Comparison of ENCODE assay signal across 8 cellular contexts in genomic region chr4:2930821-2931764, GRCh38. TPM values are rescaled to one million over a fixed set of nuclear protein-coding genes. Genes with fewer than 3 reads are reported as not detected.
DNase-seq lines count a peak whose midpoint lies in the region; ATAC-seq, FAIRE-seq and TF ChIP-seq lines count a peak whose summit lies in the region.

No MANE protein-coding gene starts in this region.

- TF ChIP-seq EP300 in HepG2 (IDR thresholded peaks at IDR 0.05; ENCODE audit: low read depth in 2 of 2, low read length in 2 of 2) (no peak), HepG2 (CRISPR knock-in tag; IDR thresholded peaks at IDR 0.05; ENCODE audit: borderline replicate concordance) (no peak)

- in situ Hi-C loops in HepG2 (cut with HindIII; ENCODE audit: extremely low pct_ligation_motif_present, low pct_unique_long_range_greater_than_20kb), result no loop called here

- ATAC-seq in HepG2 (peak; percentile 19), HG03520 (IDR thresholded peaks at IDR 0.05; ENCODE audit: unreplicated experiment) (no peak)

- H3K4me2 ChIP-seq in HepG2 (ENCODE audit: low read depth, low read length), result no peak overlapping the region

- H3K4me3 ChIP-seq in HepG2 (replicated peaks in 1 of 3; ENCODE audit: insufficient read depth in 1 of 3, low read depth in 2 of 3, low read length in 3 of 3) (no peak overlapping the region), urinary bladder (ENCODE audit: low read depth, low read length) (no peak overlapping the region)

- H3K4me1 Mint-ChIP-seq in activated naive CD8-positive, alpha-beta T cell treated with anti-CD3 and anti-CD28 coated beads for 36 hours, result peaks cover 16% of the 10 kb centered on the region

- 0 out of 2 replicates have a peak, but pooled peaks have one; percentile 6 for TF ChIP-seq CTCF in HepG2 (CRISPR knock-in tag; IDR thresholded peaks at IDR 0.05)

- BruUV-seq in HepG2 (replicated peaks; lab: Mats Ljungman, UMichigan), result TSS peak; percentile 48

- intact Hi-C loops in HepG2 (cut with micrococcal nuclease; ENCODE audit: unreplicated experiment), result loop anchor here (10.0 kb wide), 1 partner anchor 66 kb away; no protein-coding TSS in a partner anchor

- H3K36me3 ChIP-seq in HepG2 (replicated peaks in 1 of 2; ENCODE audit: control insufficient read depth in 1 of 2, insufficient read depth in 2 of 2, low read length in 2 of 2) (peaks cover 22 to 34% of the 10 kb centered on the region in 2 experiments), urinary bladder (ENCODE audit: insufficient read depth) (peaks cover under 1% of the 10 kb centered on the region)

- FAIRE-seq in HepG2 (lab: Jason Lieb, UNC), result no peak
- FAIRE-seq in urothelium cell line (lab: Jason Lieb, UNC), result no peak

- no peaks in the 10 kb centered on the region; a peak in 1 of 5 replicates for H3K27me3 ChIP-seq in HepG2 (ENCODE audit: control insufficient read depth in 1 of 2, insufficient read depth in 2 of 2, low read length in 2 of 2)

- DNase-seq in activated effector memory CD4-positive, alpha-beta T cell treated with anti-CD3 and anti-CD28 coated beads, Interleukin-2, amount 50 U/mL, for 16 hours, result peak; percentile 64
- no peak for DNase-seq in activated effector memory CD4-positive, alpha-beta T cell treated with Interleukin-2 at 50 U/mL for 16 hours
- DNase-seq in activated naive CD8-positive, alpha-beta T cell treated with anti-CD3 and anti-CD28 coated beads for 36 hours, result no peak
- no peak for DNase-seq in HepG2 (ENCODE audit: low spot score)
- no peak for DNase-seq in urothelium cell line (ENCODE audit: low spot score)
- no peak for DNase-seq in HEK293T (ENCODE audit: extremely low spot score)

- no peak overlapping the region for H3K9ac ChIP-seq in HepG2 (ENCODE audit: insufficient read depth, low read depth, low read length)

- H2AFZ ChIP-seq in HepG2 (ENCODE audit: low read length), result no peak overlapping the region

- H3K27ac Mint-ChIP-seq in activated naive CD8-positive, alpha-beta T cell treated with anti-CD3 and anti-CD28 coated beads for 36 hours, result peak overlapping the region; percentile 97

- POLR2A ChIA-PET in HepG2 (lab: Yijun Ruan, JAX), result interaction anchor here (1.2 kb wide), 1 partner anchor 13 kb away, joined by 5 read pairs; no protein-coding TSS in a partner anchor
- POLR2A ChIA-PET in HEK293T (lab: Yijun Ruan, JAX), result no interaction called here

- 96% methylated on average over 21 of the region's 44 CpGs for WGBS in HepG2 (ENCODE audit: low lambda C conversion rate)
- WGBS in urinary bladder, result 75% methylated on average over 44 of the region's 44 CpGs

- TF ChIP-seq POLR2A in HepG2 (IDR thresholded peaks at IDR 0.05; ENCODE audit: insufficient read depth in 1 of 2, low read depth in 2 of 2, low read length in 2 of 2), result no peak

- no peaks in the 10 kb centered on the region for H3K9me3 Mint-ChIP-seq in activated naive CD8-positive, alpha-beta T cell treated with anti-CD3 and anti-CD28 coated beads for 36 hours

- CTCF ChIA-PET in HepG2 (lab: Yijun Ruan, JAX; ENCODE audit: low intra/inter-chr PET ratio, low total read pairs), result no interaction called here
- CTCF ChIA-PET in HEK293T (lab: Yijun Ruan, JAX), result no interaction called here

- peaks cover 32% of the 10 kb centered on the region for H3K36me3 Mint-ChIP-seq in activated naive CD8-positive, alpha-beta T cell treated with anti-CD3 and anti-CD28 coated beads for 36 hours

- H4K20me1 ChIP-seq in HepG2 (ENCODE audit: insufficient read depth, low read length), result no peaks in the 10 kb centered on the region

- H3K27ac ChIP-seq in HepG2 (ENCODE audit: extremely low read length, insufficient read depth, low read length) (peak overlapping the region; percentile 22), urinary bladder (ENCODE audit: low read depth) (peak overlapping the region; percentile 57)

- no peaks in the 10 kb centered on the region for H3K9me3 ChIP-seq in HepG2 (ENCODE audit: low read length)

- no peaks in the 10 kb centered on the region for H3K27me3 Mint-ChIP-seq in activated naive CD8-positive, alpha-beta T cell treated with anti-CD3 and anti-CD28 coated beads for 36 hours

- TF ChIP-seq RAD21 in HepG2 (CRISPR knock-in tag; IDR thresholded peaks at IDR 0.05), result no peak

- peak overlapping the region; percentile 92 for H3K4me3 Mint-ChIP-seq in activated naive CD8-positive, alpha-beta T cell treated with anti-CD3 and anti-CD28 coated beads for 36 hours

- H3K79me2 ChIP-seq in HepG2 (ENCODE audit: insufficient read depth, low read length), result peaks cover 10% of the 10 kb centered on the region

- peaks cover 30% of the 10 kb centered on the region for H3K4me1 ChIP-seq in HepG2 (ENCODE audit: insufficient read depth, low read length)
- no peaks in the 10 kb centered on the region for H3K4me1 ChIP-seq in urinary bladder (ENCODE audit: insufficient read depth)

TF ChIP-seq in HepG2, 621 proteins besides CTCF, POLR2A, EP300 and RAD21 (continues in another document):
- TF ChIP-seq BHLHE40 (IDR thresholded peaks at IDR 0.05; ENCODE audit: low read length) (no peak), NR2F1 (CRISPR knock-in tag; IDR thresholded peaks at IDR 0.05) (no peak), ZNF446 (CRISPR knock-in tag; IDR thresholded peaks at IDR 0.05) (no peak), KDM2A (CRISPR knock-in tag; IDR thresholded peaks at IDR 0.05; ENCODE audit: borderline replicate concordance, low read depth) (peak; percentile 5; the same call in 1 of the 2 replicates), ZNF83 (CRISPR knock-in tag; IDR thresholded peaks at IDR 0.05; ENCODE audit: borderline replicate concordance) (no peak), ZFY (CRISPR knock-in tag; IDR thresholded peaks at IDR 0.05) (no peak)

TF ChIP-seq in HEK293T, 16 proteins besides CTCF, POLR2A, EP300 and RAD21 (continues in another document):
- TF ChIP-seq FOXM1 (IDR thresholded peaks at IDR 0.05; ENCODE audit: borderline replicate concordance) (no peak), HDGF (IDR thresholded peaks at IDR 0.05; ENCODE audit: borderline replicate concordance) (no peak), LEF1 (IDR thresholded peaks at IDR 0.05; ENCODE audit: borderline replicate concordance) (no peak), L3MBTL2 (conservative IDR thresholded peaks at IDR 0.05) (no peak), CTBP1 (IDR thresholded peaks at IDR 0.05; ENCODE audit: borderline replicate concordance) (no peak), ELF4 (IDR thresholded peaks at IDR 0.05) (no peak), ZNF384 (IDR thresholded peaks at IDR 0.05) (no peak), BHLHE40 (IDR thresholded peaks at IDR 0.05; ENCODE audit: borderline replicate concordance) (no peak)

RNA-seq across cellular contexts. Expression of gene NOP14, which starts 32.1 kb away (rescaled TPM):
- 100 to 1,000 TPM in 1 of 2 experiments, 10 to 100 TPM in 1; 99.1 to 102 TPM for total RNA-seq in activated naive CD8-positive, alpha-beta T cell treated with anti-CD3 and anti-CD28 coated beads for 36 hours
- 47.9 and 63.4 TPM in 2 replicates for total RNA-seq in HepG2 (2016; rRNA removed; fragmentation: Illumina TruSeq; extraction: Trizol)
- total RNA-seq in HepG2 (2016; cell fraction: cytosol; rRNA removed; fragmentation: Illumina TruSeq; extraction: Trizol; ENCODE audit: low read depth), result 11.5 and 13.9 TPM in 2 replicates
- total RNA-seq in HepG2 (2016; cell fraction: insoluble cytoplasmic fraction; rRNA removed; fragmentation: Illumina TruSeq; extraction: Trizol), result 48.3 and 54.0 TPM in 2 replicates
- total RNA-seq in HepG2 (2016; cell fraction: membrane; rRNA removed; fragmentation: Illumina TruSeq; extraction: Trizol), result 23.0 and 27.1 TPM in 2 replicates
- 25.4 and 26.5 TPM in 2 replicates for total RNA-seq in HepG2 (2016; cell fraction: nucleus; rRNA removed; fragmentation: Illumina TruSeq; extraction: Trizol)
- 6.8 and 6.9 TPM in 2 replicates for polyA plus RNA-seq in HepG2 (2011; rRNA removed)
- polyA plus RNA-seq in HepG2 (2011; cell fraction: cytosol; rRNA removed), result 4.8 and 5.2 TPM in 2 replicates
- polyA plus RNA-seq in HepG2 (2011; cell fraction: nucleus; rRNA removed), result 8.6 and 9.1 TPM in 2 replicates
- 23.7 and 25.5 TPM in 2 replicates for polyA plus RNA-seq in HepG2 (2012)
- polyA plus RNA-seq in HepG2 (2016; cell fraction: cytosol; fragmentation: Illumina TruSeq; extraction: Trizol; ENCODE audit: low read depth), result 5.0 and 6.7 TPM in 2 replicates
- polyA plus RNA-seq in HepG2 (2016; cell fraction: insoluble cytoplasmic fraction; fragmentation: Illumina TruSeq; extraction: Trizol; ENCODE audit: low read depth), result 48.2 and 58.0 TPM in 2 replicates
- polyA plus RNA-seq in HepG2 (2016; cell fraction: membrane; fragmentation: Illumina TruSeq; extraction: Trizol; ENCODE audit: low read depth), result 12.7 and 14.5 TPM in 2 replicates
- 36.4 and 41.5 TPM in 2 replicates for polyA plus RNA-seq in HepG2 (2016; cell fraction: nucleus; fragmentation: Illumina TruSeq; extraction: Trizol; ENCODE audit: insufficient read depth, low read depth)
- polyA minus RNA-seq in HepG2 (2011; rRNA and poly(A)+ RNA removed; ENCODE audit: low replicate concordance), result 7.1 and 9.6 TPM in 2 replicates
- polyA minus RNA-seq in HepG2 (2011; cell fraction: cytosol; rRNA and poly(A)+ RNA removed), result 10.4 and 14.8 TPM in 2 replicates
- polyA minus RNA-seq in HepG2 (2011; cell fraction: nucleus; rRNA and poly(A)+ RNA removed), result 10.0 and 12.2 TPM in 2 replicates
- 11.3 TPM for total RNA-seq in urinary bladder
- polyA plus RNA-seq in urinary bladder, result 17.0 TPM

RNA-seq across cellular contexts. Expression of gene GRK4, which starts 32.3 kb away (rescaled TPM):
- 1 to 10 TPM; 2.6 to 3.2 TPM for total RNA-seq in activated naive CD8-positive, alpha-beta T cell treated with anti-CD3 and anti-CD28 coated beads for 36 hours
- total RNA-seq in HepG2 (2016; rRNA removed; fragmentation: Illumina TruSeq; extraction: Trizol), result 2.0 and 2.5 TPM in 2 replicates
- 1.9 and 2.1 TPM in 2 replicates for total RNA-seq in HepG2 (2016; cell fraction: cytosol; rRNA removed; fragmentation: Illumina TruSeq; extraction: Trizol; ENCODE audit: low read depth)
- total RNA-seq in HepG2 (2016; cell fraction: insoluble cytoplasmic fraction; rRNA removed; fragmentation: Illumina TruSeq; extraction: Trizol), result 2.5 and 3.1 TPM in 2 replicates
- 4.7 and 4.9 TPM in 2 replicates for total RNA-seq in HepG2 (2016; cell fraction: membrane; rRNA removed; fragmentation: Illumina TruSeq; extraction: Trizol)
- total RNA-seq in HepG2 (2016; cell fraction: nucleus; rRNA removed; fragmentation: Illumina TruSeq; extraction: Trizol), result 1.2 and 1.4 TPM in 2 replicates
- 1.6 and 1.8 TPM in 2 replicates for polyA plus RNA-seq in HepG2 (2011; rRNA removed)
- polyA plus RNA-seq in HepG2 (2011; cell fraction: cytosol; rRNA removed), result 1.2 TPM in 2 replicates
- polyA plus RNA-seq in HepG2 (2011; cell fraction: nucleus; rRNA removed), result 1.2 and 1.3 TPM in 2 replicates
- polyA plus RNA-seq in HepG2 (2012), result 1.5 and 1.7 TPM in 2 replicates
- 2.8 TPM in 2 replicates for polyA plus RNA-seq in HepG2 (2016; cell fraction: cytosol; fragmentation: Illumina TruSeq; extraction: Trizol; ENCODE audit: low read depth)
- 3.0 TPM in 2 replicates for polyA plus RNA-seq in HepG2 (2016; cell fraction: insoluble cytoplasmic fraction; fragmentation: Illumina TruSeq; extraction: Trizol; ENCODE audit: low read depth)
- polyA plus RNA-seq in HepG2 (2016; cell fraction: membrane; fragmentation: Illumina TruSeq; extraction: Trizol; ENCODE audit: low read depth), result 4.7 TPM in 2 replicates
- polyA plus RNA-seq in HepG2 (2016; cell fraction: nucleus; fragmentation: Illumina TruSeq; extraction: Trizol; ENCODE audit: insufficient read depth, low read depth), result 2.1 and 2.8 TPM in 2 replicates
- 2.6 and 2.7 TPM in 2 replicates for polyA minus RNA-seq in HepG2 (2011; rRNA and poly(A)+ RNA removed; ENCODE audit: low replicate concordance)
- polyA minus RNA-seq in HepG2 (2011; cell fraction: cytosol; rRNA and poly(A)+ RNA removed), result 0.88 and 1.4 TPM in 2 replicates
- polyA minus RNA-seq in HepG2 (2011; cell fraction: nucleus; rRNA and poly(A)+ RNA removed), result 1.4 and 3.2 TPM in 2 replicates
- 9.9 TPM for total RNA-seq in urinary bladder
- polyA plus RNA-seq in urinary bladder, result 3.1 TPM
